22 cellular contexts compared by ENCODE assay signal in genomic region chr15:67918205-67918861, GRCh38.
DNase-seq lines count a peak whose midpoint lies in the region; ATAC-seq and TF ChIP-seq lines count a peak whose summit lies in the region.
"Had no signal": no experiment of that assay in that cellular context is flagged by ENCODE, and none has a peak within 500 bp of the region (broad histone marks: within the 10 kb centered on the region; RNA-seq: fewer than 3 reads in every experiment).

No MANE protein-coding gene starts in this region.

- intact Hi-C loops in esophagus squamous epithelium (cut with DNase I) (no loop called here), thyroid gland (cut with DNase I) (no loop called here)
- intact Hi-C loops in CD8-positive, alpha-beta T cell (cut with DNase I, micrococcal nuclease): no loop called here

- CTCF ChIA-PET in CD8-positive, alpha-beta T cell (lab: Charles Lee): interaction anchor here (1.5 kb wide), 1 partner anchor 11 kb away, joined by 3 read pairs; no protein-coding TSS in a partner anchor

- ATAC-seq in CD8-positive, alpha-beta T cell: no peak
- ATAC-seq: activated CD4-positive, alpha-beta T cell treated with anti-CD3 and anti-CD28 coated beads for 36 hours had no signal

- H3K9me3 Mint-ChIP-seq in nephron: no peaks in the 10 kb centered on the region
- no peaks in the 10 kb centered on the region for H3K9me3 Mint-ChIP-seq in CD8-positive, alpha-beta T cell

- H3K27me3 Mint-ChIP-seq in nephron (ENCODE audit: low read depth): peaks cover 4% of the 10 kb centered on the region
- H3K27me3 Mint-ChIP-seq in CD8-positive, alpha-beta T cell (ENCODE audit: low read depth): no peaks in the 10 kb centered on the region
- H3K27me3 Mint-ChIP-seq: activated naive CD4-positive, alpha-beta T cell treated with anti-CD3 and anti-CD28 coated beads, Interleukin-2, amount 50 U/mL, for 24 hours; B cell had no signal

- WGBS in esophagus squamous epithelium, 2 donors: 95 to 100% methylated on average over 4 to 8 of the region's 10 CpGs
- WGBS in thyroid gland, 2 donors: 90 to 96% methylated on average over 10 of the region's 10 CpGs

- H3K27me3 ChIP-seq in esophagus squamous epithelium (no peaks in the 10 kb centered on the region), thyroid gland (no peaks in the 10 kb centered on the region), MG63 (no peaks in the 10 kb centered on the region)
- H3K27me3 ChIP-seq in CD8-positive, alpha-beta T cell (ENCODE audit: insufficient read depth, low read length): no peaks in the 10 kb centered on the region
- H3K27me3 ChIP-seq: colonic mucosa had no signal

- H3K27ac Mint-ChIP-seq in nephron: peak overlapping the region; percentile 70 to 98 (median 87)
- no peak overlapping the region for H3K27ac Mint-ChIP-seq in CD8-positive, alpha-beta T cell
- H3K27ac Mint-ChIP-seq: activated CD4-positive, alpha-beta T cell treated with anti-CD3 and anti-CD28 coated beads for 36 hours; activated naive CD4-positive, alpha-beta T cell treated with anti-CD3 and anti-CD28 coated beads, Interleukin-2, amount 50 U/mL, for 24 hours; B cell; stimulated activated naive CD8-positive, alpha-beta T cell treated with anti-CD3 and anti-CD28 coated beads, Interleukin-15, Interleukin-2, amounts not matched to agents 100 ng/mL and 50 ng/mL, for 24 hours had no signal

- peaks cover 0 to 38% (median 21%) of the 10 kb centered on the region in 3 donors for H3K4me1 ChIP-seq in esophagus squamous epithelium
- peaks cover 36 to 68% of the 10 kb centered on the region in 2 donors for H3K4me1 ChIP-seq in thyroid gland
- no peaks in the 10 kb centered on the region for H3K4me1 ChIP-seq in CD8-positive, alpha-beta T cell (ENCODE audit: insufficient read depth, low read length)

- H3K4me3 Mint-ChIP-seq in nephron: no peak overlapping the region
- H3K4me3 Mint-ChIP-seq in CD8-positive, alpha-beta T cell: no peak overlapping the region
- H3K4me3 Mint-ChIP-seq: activated CD4-positive, alpha-beta T cell treated with anti-CD3 and anti-CD28 coated beads for 36 hours; activated naive CD4-positive, alpha-beta T cell treated with anti-CD3 and anti-CD28 coated beads, Interleukin-2, amount 50 U/mL, for 24 hours; B cell; stimulated activated naive CD8-positive, alpha-beta T cell treated with anti-CD3 and anti-CD28 coated beads, Interleukin-15, Interleukin-2, amounts not matched to agents 100 ng/mL and 50 ng/mL, for 24 hours had no signal

- no peak for TF ChIP-seq CTCF in esophagus squamous epithelium (IDR thresholded peaks at IDR 0.05)
- TF ChIP-seq CTCF in nephron (IDR thresholded peaks at IDR 0.05; ENCODE audit: unreplicated experiment in 3 of 3): no peak
- TF ChIP-seq CTCF in thyroid gland (IDR thresholded peaks at IDR 0.05): no peak
- no peak for TF ChIP-seq CTCF in CD8-positive, alpha-beta T cell (IDR thresholded peaks at IDR 0.05)

- POLR2A ChIA-PET in CD8-positive, alpha-beta T cell (lab: Charles Lee): no interaction called here

- TF ChIP-seq POLR2A in esophagus squamous epithelium (IDR thresholded peaks at IDR 0.05) (no peak), thyroid gland (IDR thresholded peaks at IDR 0.05) (no peak)

- H3K4me3 ChIP-seq in esophagus squamous epithelium: no peak overlapping the region
- H3K4me3 ChIP-seq in thyroid gland (replicated peaks in 1 of 3): no peak overlapping the region
- H3K4me3 ChIP-seq in CD8-positive, alpha-beta T cell (ENCODE audit: low read depth, low read length): no peak overlapping the region
- H3K4me3 ChIP-seq in MG63: no peak overlapping the region
- H3K4me3 ChIP-seq: colonic mucosa, lung, skin epidermis had no signal

- H3K36me3 Mint-ChIP-seq in nephron (ENCODE audit: low read depth): no peaks in the 10 kb centered on the region
- H3K36me3 Mint-ChIP-seq in CD8-positive, alpha-beta T cell: no peaks in the 10 kb centered on the region
- H3K36me3 Mint-ChIP-seq: activated naive CD4-positive, alpha-beta T cell treated with anti-CD3 and anti-CD28 coated beads, Interleukin-2, amount 50 U/mL, for 24 hours had no signal

- DNase-seq in NCI-H748 (lab: John Stamatoyannopoulos, UW; ENCODE audit: unreplicated experiment): peak; percentile 10
- DNase-seq in NCI-H748 treated with DMSO at 0.1 percent for 48 hours (lab: John Stamatoyannopoulos, UW): no peak
- no peak for DNase-seq in esophagus squamous epithelium (lab: John Stamatoyannopoulos, UW)
- DNase-seq in thyroid gland: no peak
- DNase-seq in CD8-positive, alpha-beta T cell: no peak
- no peak for DNase-seq in MG63
- no peak for DNase-seq in substantia nigra (lab: John Stamatoyannopoulos, UW)
- DNase-seq: activated CD4-positive, alpha-beta T cell treated with anti-CD3 and anti-CD28 coated beads for 36 hours; colonic mucosa; COR-L47; IMR-90; MM.1S; NCI-H1436; NCI-H2171; NCI-H526 treated with DMSO at 0.1 percent for 48 hours; stimulated activated CD4-positive, alpha-beta T cell treated with anti-CD3 and anti-CD28 coated beads, Interleukin-2, amount 100 ng/mL, for 48 hours had no signal

- H3K36me3 ChIP-seq in esophagus squamous epithelium: no peaks in the 10 kb centered on the region
- H3K36me3 ChIP-seq in thyroid gland: no peaks in the 10 kb centered on the region
- H3K36me3 ChIP-seq in CD8-positive, alpha-beta T cell (ENCODE audit: insufficient read depth, low read length): no peaks in the 10 kb centered on the region
- H3K36me3 ChIP-seq in MG63: no peaks in the 10 kb centered on the region
- H3K36me3 ChIP-seq: colonic mucosa had no signal

- H3K27ac ChIP-seq in esophagus squamous epithelium: peak overlapping the region in 3 of 4 donors; percentile 13 to 75 (median 42)
- peak overlapping the region; percentile 87 to 95 (median 94) for H3K27ac ChIP-seq in thyroid gland
- H3K27ac ChIP-seq in CD8-positive, alpha-beta T cell (ENCODE audit: low read depth, low read length): no peak overlapping the region
- H3K27ac ChIP-seq in substantia nigra (ENCODE audit: low read depth, low read length, poor library complexity, severe bottlenecking): no peak overlapping the region
- H3K27ac ChIP-seq: colonic mucosa, skin epidermis had no signal

- H3K9me3 ChIP-seq in esophagus squamous epithelium (no peaks in the 10 kb centered on the region), thyroid gland (no peaks in the 10 kb centered on the region), MG63 (peaks cover 4% of the 10 kb centered on the region; the same call in 1 of the 2 replicates)
- H3K9me3 ChIP-seq in CD8-positive, alpha-beta T cell (ENCODE audit: low read length): no peaks in the 10 kb centered on the region
- H3K9me3 ChIP-seq: colonic mucosa had no signal

- H3K4me1 Mint-ChIP-seq in nephron: peaks cover 51% of the 10 kb centered on the region
- H3K4me1 Mint-ChIP-seq in CD8-positive, alpha-beta T cell (ENCODE audit: low read depth): no peaks in the 10 kb centered on the region
- H3K4me1 Mint-ChIP-seq: activated CD4-positive, alpha-beta T cell treated with anti-CD3 and anti-CD28 coated beads for 36 hours; activated naive CD4-positive, alpha-beta T cell treated with anti-CD3 and anti-CD28 coated beads, Interleukin-2, amount 50 U/mL, for 24 hours; B cell had no signal

Comparison
In these comparisons a context has a peak if more than half of its experiments do, and no peak if none do; other contexts are left out.
1. H3K27ac ChIP-seq: peak in esophagus squamous epithelium (3 of 4) and thyroid gland (3 of 3); none in CD8-positive, alpha-beta T cell (single experiment) and substantia nigra (single experiment).